In the genomic region with DNA sequence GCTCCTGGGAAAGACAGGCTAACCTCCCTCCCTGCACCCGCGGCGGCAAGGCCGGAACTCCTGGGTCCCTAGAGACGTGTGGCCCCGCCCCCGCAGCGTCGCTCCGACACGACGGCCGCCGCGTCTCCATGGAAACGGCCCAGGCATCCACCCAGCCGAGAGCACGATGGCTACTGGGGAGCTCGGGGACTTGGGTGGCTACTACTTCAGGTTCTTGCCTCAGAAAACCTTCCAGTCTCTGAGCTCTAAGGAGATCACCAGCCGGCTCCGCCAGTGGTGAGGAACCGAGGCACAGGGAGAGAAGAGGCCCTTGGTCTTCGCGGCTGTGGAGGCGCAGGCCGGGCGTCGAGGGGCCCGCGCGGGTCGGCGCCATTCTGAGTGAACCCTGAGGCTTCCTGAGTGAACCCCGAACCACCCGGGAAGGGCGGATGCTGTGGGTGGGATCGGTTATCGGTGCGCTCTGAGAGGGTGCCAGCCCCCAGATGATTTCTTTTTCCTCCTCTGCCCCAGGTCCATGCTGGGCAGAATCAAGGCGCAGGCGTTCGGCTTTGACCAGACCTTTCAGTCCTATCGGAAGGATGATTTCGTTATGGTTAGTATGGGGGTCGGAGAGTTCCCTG, we compare ENCODE assay signal across 8 cellular contexts. TPM values are rescaled to one million over a fixed set of nuclear protein-coding genes. Genes with fewer than 3 reads are reported as not detected.
A peak's percentile ranks its signal among the peaks of the same experiment; 100 is the strongest.
DNase-seq lines count a peak whose midpoint lies in the region; ATAC-seq, FAIRE-seq and TF ChIP-seq lines count a peak whose summit lies in the region.

A gene (plus strand): TSS at position 133 of the 620 bp plus-strand sequence. CDS start 34 bp downstream, at position 167.

- H3K36me3 Mint-ChIP-seq in activated T-cell treated with anti-CD3 and anti-CD28 coated beads, Interleukin-2, amount 50 U/mL, for 4 hours (ENCODE audit: insufficient read depth) = no peaks in the 10 kb centered on the region

- no peaks in the 10 kb centered on the region for H3K4me1 ChIP-seq in fibroblast of lung (ENCODE audit: control insufficient read depth, extremely low read depth, insufficient read depth, low read length)
- no peaks in the 10 kb centered on the region for H3K4me1 ChIP-seq in muscle layer of colon (ENCODE audit: insufficient read depth, low read length)

- peak; percentile 12; the same call in 1 of the 2 replicates for TF ChIP-seq POLR2A in H54 (IDR thresholded peaks at IDR 0.05; ENCODE audit: low read depth, low read length)

- H3K27me3 ChIP-seq in fibroblast of lung (ENCODE audit: control insufficient read depth, insufficient read depth, low read length) (no peaks in the 10 kb centered on the region), muscle layer of colon (ENCODE audit: control insufficient read depth in 1 of 2, insufficient read depth in 2 of 2, low read length in 2 of 2) (no peaks in the 10 kb centered on the region)

- H3K4me3 Mint-ChIP-seq in activated T-cell treated with anti-CD3 and anti-CD28 coated beads, Interleukin-2, amount 50 U/mL, for 4 hours = peak within 1 kb of the TSS; percentile 53

- DNase-seq in AG09319 (ENCODE audit: extremely low read depth, low read depth) (peak; percentile 64), H54 (ENCODE audit: insufficient read length, low spot score) (peak; percentile 47), NCI-H460 (ENCODE audit: extremely low read depth, low read depth) (peak; percentile 66), fibroblast of lung (ENCODE audit: low read depth in 2 of 2) (peak; percentile 71 to 74)
- DNase-seq in activated T-cell treated with anti-CD3 and anti-CD28 coated beads, Interleukin-2, amount 50 U/mL, for 4 hours = peak; percentile 14
- peak; percentile 8 for DNase-seq in stimulated activated naive CD4-positive, alpha-beta T cell treated with Interleukin-2 at 50 U/mL for 16 hours (lab: John Stamatoyannopoulos, UW)

- peak; percentile 58 to 76 for ATAC-seq in activated T-cell treated with anti-CD3 and anti-CD28 coated beads, Interleukin-2, amount 50 U/mL, for 4 hours
- no peak for ATAC-seq in GM21737 (IDR thresholded peaks at IDR 0.05; ENCODE audit: unreplicated experiment)

- peak within 1 kb of the TSS; percentile 53 for H2AFZ ChIP-seq in fibroblast of lung (ENCODE audit: low read length)

- H3K27ac ChIP-seq in fibroblast of lung (ENCODE audit: insufficient read depth, low read length) (peak within 1 kb of the TSS; percentile 83), muscle layer of colon (ENCODE audit: low read depth, low read length) (peak within 1 kb of the TSS; percentile 12)

- H3K4me3 ChIP-seq in fibroblast of lung (replicated peaks in 1 of 4; ENCODE audit: control extremely low read depth in 1 of 4, insufficient read depth in 1 of 4, low read depth in 3 of 4, low read length in 4 of 4) = peak within 1 kb of the TSS; percentile 57 to 82 (median 68)
- peak within 1 kb of the TSS; percentile 47 to 71 for H3K4me3 ChIP-seq in muscle layer of colon (ENCODE audit: low read depth in 1 of 2, low read length in 2 of 2)

- H3K4me1 Mint-ChIP-seq in activated T-cell treated with anti-CD3 and anti-CD28 coated beads, Interleukin-2, amount 50 U/mL, for 4 hours (ENCODE audit: low read depth) = peaks cover 5% of the 10 kb centered on the region

- no peaks in the 10 kb centered on the region for H3K9me3 Mint-ChIP-seq in activated T-cell treated with anti-CD3 and anti-CD28 coated beads, Interleukin-2, amount 50 U/mL, for 4 hours

- no peaks in the 10 kb centered on the region for H3K79me2 ChIP-seq in fibroblast of lung (ENCODE audit: control insufficient read depth, insufficient read depth, low read length)

- no peaks in the 10 kb centered on the region for H4K20me1 ChIP-seq in fibroblast of lung (ENCODE audit: control insufficient read depth, extremely low read depth, insufficient read depth, low read length)

- H3K36me3 ChIP-seq in fibroblast of lung (ENCODE audit: control insufficient read depth, insufficient read depth, low read length) = no peaks in the 10 kb centered on the region
- no peaks in the 10 kb centered on the region for H3K36me3 ChIP-seq in muscle layer of colon (ENCODE audit: insufficient read depth, low read length)

- TF ChIP-seq CTCF in AG09319 (IDR thresholded peaks at IDR 0.05; ENCODE audit: low read depth, low read length) (no peak), fibroblast of lung (conservative IDR thresholded peaks at IDR 0.05 in 1 of 2, IDR thresholded peaks at IDR 0.05 in 1 of 2; ENCODE audit: low read depth in 1 of 2, low read length in 2 of 2) (no peak)

- peaks cover 40% of the 10 kb centered on the region for H3K27me3 Mint-ChIP-seq in activated T-cell treated with anti-CD3 and anti-CD28 coated beads, Interleukin-2, amount 50 U/mL, for 4 hours (ENCODE audit: low read depth)

- no peak for FAIRE-seq in H54 (lab: Jason Lieb, UNC)

- H3K9me3 ChIP-seq in fibroblast of lung (ENCODE audit: control insufficient read depth, insufficient read depth, low read depth, low read length) (no peaks in the 10 kb centered on the region), muscle layer of colon (ENCODE audit: low read length) (no peaks in the 10 kb centered on the region)

- H3K4me2 ChIP-seq in fibroblast of lung (ENCODE audit: extremely low read depth, insufficient read depth, low read length) = peak within 1 kb of the TSS; percentile 87

- peak within 1 kb of the TSS; percentile 70 for H3K9ac ChIP-seq in fibroblast of lung (ENCODE audit: insufficient read depth, low read length)
- H3K9ac ChIP-seq in muscle layer of colon (ENCODE audit: low read length) = peak within 1 kb of the TSS; percentile 64

RNA-seq across cellular contexts. Expression of the gene that starts here (rescaled TPM):
- total RNA-seq in NCI-H460 (2014; rRNA removed; shearing (Covaris generic)) = 8.2 and 9.0 TPM in 2 replicates
- 1.5 and 4.6 TPM in 2 replicates for polyA plus RNA-seq in NCI-H460 (2014; cell fraction: nucleus; rRNA removed)
- total RNA-seq in activated T-cell treated with anti-CD3 and anti-CD28 coated beads, Interleukin-2, amount 50 U/mL, for 4 hours = not detected
- total RNA-seq in fibroblast of lung = 6.4 and 7.9 TPM in 2 replicates
- polyA plus RNA-seq in fibroblast of lung = 5.6 and 6.4 TPM in 2 replicates
- polyA plus RNA-seq in fibroblast of lung (2012) = 4.9 and 6.1 TPM in 2 replicates
- polyA minus RNA-seq in fibroblast of lung (ENCODE audit: low replicate concordance) = 1.9 and 3.5 TPM in 2 replicates

Comparison
In these comparisons a context has a peak if more than half of its experiments do, and no peak if none do; other contexts are left out.
1. Peak in DNase-seq and ATAC-seq in activated T-cell treated with anti-CD3 and anti-CD28 coated beads, Interleukin-2, amount 50 U/mL, for 4 hours; RNA of the gene not detected or under 1 TPM.
2. DNase-seq: peak in every context shown above with its lines; median percentile 72 in fibroblast of lung; 66 in NCI-H460; 64 in AG09319; 47 in H54; 14 in activated T-cell treated with anti-CD3 and anti-CD28 coated beads, Interleukin-2, amount 50 U/mL, for 4 hours; 8 in stimulated activated naive CD4-positive, alpha-beta T cell treated with Interleukin-2 at 50 U/mL for 16 hours.